Comparison of ENCODE assay signal across 8 cellular contexts in the genomic region with DNA sequence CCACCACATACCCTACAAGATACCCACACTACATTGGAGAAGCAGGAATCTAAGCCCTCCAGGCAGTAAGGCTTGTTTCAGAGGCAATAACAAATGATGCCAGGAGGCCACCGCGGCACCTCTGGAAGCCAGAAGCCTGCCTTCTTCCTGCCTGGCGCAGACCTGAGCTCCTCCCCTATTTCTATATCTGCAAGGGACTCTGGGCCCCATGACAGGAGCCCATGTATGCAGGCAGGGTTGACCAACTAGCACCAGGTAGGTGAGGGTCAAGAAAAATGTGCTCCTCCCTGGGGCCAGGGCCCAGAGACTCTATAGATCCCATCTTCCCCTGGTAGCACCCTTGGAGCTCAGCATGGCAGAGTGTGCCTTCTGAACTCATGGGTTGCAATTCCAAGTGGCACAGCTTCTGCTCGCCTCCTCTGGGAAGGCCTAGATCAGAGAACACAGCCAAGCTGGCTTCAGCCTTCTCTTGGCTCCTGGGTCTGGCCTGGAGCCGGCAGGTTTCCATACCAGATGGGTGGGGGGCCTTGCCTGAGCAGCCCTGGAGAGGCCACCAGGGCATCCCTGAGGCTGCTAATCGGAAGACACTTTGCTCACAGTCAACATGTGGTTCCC.
DNase-seq lines count a peak whose midpoint lies in the region; ATAC-seq, FAIRE-seq and TF ChIP-seq lines count a peak whose summit lies in the region.

No MANE protein-coding gene starts in this region.

- H3K9ac ChIP-seq in GM12878 (ENCODE audit: control insufficient read depth, insufficient read depth, low read length): no peak overlapping the region

- H3K4me1 ChIP-seq in GM12878 (ENCODE audit: control insufficient read depth, insufficient read depth, low read length): peaks cover 21% of the 10 kb centered on the region
- no peaks in the 10 kb centered on the region for H3K4me1 ChIP-seq in osteoblast (ENCODE audit: insufficient read depth, low read length)

- SMC1A ChIA-PET in GM12878 (lab: Charles Lee; ENCODE audit: uncharacterized antibody, unreplicated experiment): interaction anchor here (0.8 to 4.4 kb wide), 14 partner anchors 10 to 249 kb away, joined by 3 to 86 read pairs (median 4); no protein-coding TSS in a partner anchor

- H4K20me1 ChIP-seq in GM12878 (ENCODE audit: control insufficient read depth, insufficient read depth): no peaks in the 10 kb centered on the region
- H4K20me1 ChIP-seq in osteoblast (ENCODE audit: insufficient read depth, low read length): no peaks in the 10 kb centered on the region

- no peak for TF ChIP-seq POLR2A in GM12878 (IDR thresholded peaks at IDR 0.05; ENCODE audit: low read depth, low read length)

- TF ChIP-seq EP300 in GM12878 (IDR thresholded peaks at IDR 0.05; ENCODE audit: borderline replicate concordance in 1 of 2, control insufficient read depth in 1 of 2, low read depth in 2 of 2, low read length in 2 of 2): no peak

- H2AFZ ChIP-seq in GM12878 (ENCODE audit: control insufficient read depth, low read depth, low read length): no peak overlapping the region
- H2AFZ ChIP-seq in osteoblast (ENCODE audit: low read length): no peak overlapping the region

- CTCF ChIA-PET in GM12878 (lab: Yijun Ruan, JAX): interaction anchor here (0.6 to 6.9 kb wide), 33 partner anchors 9 to 1120 kb away, joined by 3 to 112 read pairs (median 4); partner anchors contain the start of gene COQ8A

- no peaks in the 10 kb centered on the region for H3K79me2 ChIP-seq in GM12878 (ENCODE audit: control insufficient read depth, insufficient read depth, low read length)
- H3K79me2 ChIP-seq in osteoblast (ENCODE audit: insufficient read depth, low read length): no peaks in the 10 kb centered on the region

- DNase-seq in GM12878 (ENCODE audit: low read depth, low spot score) (no peak), GM19238 (ENCODE audit: insufficient read length, low spot score) (no peak), osteoblast (ENCODE audit: insufficient read length, low spot score, missing footprints) (no peak), HUDEP-2 (lab: John Stamatoyannopoulos, UW; ENCODE audit: unreplicated experiment in 76 of 76) (no peak)

- WGBS in GM12878 (ENCODE audit: insufficient coverage, insufficient replicate concordance, low lambda C conversion rate, missing lambda C conversion rate): 18% methylated on average over 6 of the region's 6 CpGs

- TF ChIP-seq RAD21 in GM12878 (IDR thresholded peaks at IDR 0.05; ENCODE audit: insufficient read depth, low read depth, low read length): no peak

- POLR2A ChIA-PET in GM12878 (lab: Charles Lee): interaction anchor here (0.6 to 2.0 kb wide), 7 partner anchors 10 to 233 kb away, joined by 3 to 12 read pairs (median 3); partner anchors contain the start of gene ITPKB

- no TSS peak for BruUV-seq in GM12878 (replicated peaks; lab: Mats Ljungman, UMichigan)

- H3K27ac ChIP-seq in GM12878 (ENCODE audit: control insufficient read depth, insufficient read depth): no peak overlapping the region
- peak overlapping the region in 15 of 21 experiments; percentile 3 to 79 (median 44) for H3K27ac ChIP-seq in skin epidermis
- H3K27ac ChIP-seq in osteoblast (ENCODE audit: low read depth, low read length): no peak overlapping the region

- H3K9me3 ChIP-seq in GM12878 (replicated peaks; ENCODE audit: control insufficient read depth, insufficient read depth, low read length) (no peaks in the 10 kb centered on the region), osteoblast (ENCODE audit: low read depth, low read length) (no peaks in the 10 kb centered on the region)

- H3K4me2 ChIP-seq in GM12878 (ENCODE audit: control insufficient read depth, insufficient read depth): no peak overlapping the region
- H3K4me2 ChIP-seq in osteoblast (ENCODE audit: insufficient read depth, low read length): no peak overlapping the region

- H3K27me3 ChIP-seq in GM12878 (replicated peaks in 1 of 2; ENCODE audit: control insufficient read depth in 2 of 2, insufficient read depth in 2 of 2, low read length in 1 of 2) (no peaks in the 10 kb centered on the region), osteoblast (ENCODE audit: insufficient read depth, low read length) (peaks cover 10% of the 10 kb centered on the region)

- RAD21 ChIA-PET in GM12878 (lab: Charles Lee; ENCODE audit: unreplicated experiment): interaction anchor here (0.6 to 4.9 kb wide), 20 partner anchors 9 to 860 kb away, joined by 3 to 42 read pairs (median 3); partner anchors contain the start of gene ITPKB

- FAIRE-seq in GM12878 (lab: Jason Lieb, UNC): peak; percentile 38

- in situ Hi-C loops in GM12878 (cut with MboI): loop anchor here (5.0 kb wide), 1 partner anchor 194 kb away; no protein-coding TSS in a partner anchor

- TF ChIP-seq CTCF in GM12878 (IDR thresholded peaks at IDR 0.05 in 2 of 3, conservative IDR thresholded peaks at IDR 0.05 in 1 of 3; ENCODE audit: control insufficient read depth in 2 of 3, extremely low read depth in 1 of 3, insufficient read depth in 1 of 3, low read depth in 3 of 3, low read length in 3 of 3): no peak
- no peak for TF ChIP-seq CTCF in osteoblast (IDR thresholded peaks at IDR 0.05; ENCODE audit: extremely low read depth, low read depth, low read length)

- H3K4me3 ChIP-seq in GM12878 (no peak overlapping the region), skin epidermis (no peak overlapping the region), osteoblast (ENCODE audit: insufficient read depth, low read length) (no peak overlapping the region)

- intact Hi-C loops in GM12878 (cut with micrococcal nuclease; ENCODE audit: unreplicated experiment): loop anchor here (1.0 to 2.0 kb wide), 2 partner anchors 105 to 195 kb away; partner anchors contain the start of gene ITPKB

- peak; percentile 15 for ATAC-seq in GM18873 (IDR thresholded peaks at IDR 0.05; ENCODE audit: low FRiP score, unreplicated experiment)
- peak; percentile 15 for ATAC-seq in HG02852 (IDR thresholded peaks at IDR 0.05; ENCODE audit: unreplicated experiment)
- peak; percentile 46 for ATAC-seq in GM12878
- no peak for ATAC-seq in HG03439 (IDR thresholded peaks at IDR 0.05; ENCODE audit: unreplicated experiment)

- H3K36me3 ChIP-seq in GM12878 (ENCODE audit: control insufficient read depth in 2 of 2, insufficient read depth in 2 of 2, low read length in 1 of 2): peaks cover 9 to 17% of the 10 kb centered on the region in 2 experiments
- no peaks in the 10 kb centered on the region for H3K36me3 ChIP-seq in osteoblast (ENCODE audit: insufficient read depth, low read length)

TF ChIP-seq in GM12878, 131 proteins besides CTCF, POLR2A, EP300 and RAD21:
- TF ChIP-seq TARDBP (IDR thresholded peaks at IDR 0.05; ENCODE audit: borderline replicate concordance) (no peak), TCF7 (IDR thresholded peaks at IDR 0.05; ENCODE audit: borderline replicate concordance) (no peak), CBX3 (IDR thresholded peaks at IDR 0.05; ENCODE audit: borderline replicate concordance, low read depth) (no peak), STAT3 (IDR thresholded peaks at IDR 0.05; ENCODE audit: low read depth, low read length) (no peak), GABPA (IDR thresholded peaks at IDR 0.05; ENCODE audit: low read depth) (no peak), IKZF2 (IDR thresholded peaks at IDR 0.05) (no peak), SREBF1 (IDR thresholded peaks at IDR 0.05; ENCODE audit: low read length) (no peak), HDAC2 (IDR thresholded peaks at IDR 0.05) (no peak), CUX1 (IDR thresholded peaks at IDR 0.05; ENCODE audit: insufficient replicate concordance, low read depth, low read length) (no peak)
- TF ChIP-seq, protein P1, sequence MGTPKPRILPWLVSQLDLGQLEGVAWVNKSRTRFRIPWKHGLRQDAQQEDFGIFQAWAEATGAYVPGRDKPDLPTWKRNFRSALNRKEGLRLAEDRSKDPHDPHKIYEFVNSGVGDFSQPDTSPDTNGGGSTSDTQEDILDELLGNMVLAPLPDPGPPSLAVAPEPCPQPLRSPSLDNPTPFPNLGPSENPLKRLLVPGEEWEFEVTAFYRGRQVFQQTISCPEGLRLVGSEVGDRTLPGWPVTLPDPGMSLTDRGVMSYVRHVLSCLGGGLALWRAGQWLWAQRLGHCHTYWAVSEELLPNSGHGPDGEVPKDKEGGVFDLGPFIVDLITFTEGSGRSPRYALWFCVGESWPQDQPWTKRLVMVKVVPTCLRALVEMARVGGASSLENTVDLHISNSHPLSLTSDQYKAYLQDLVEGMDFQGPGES (IDR thresholded peaks at IDR 0.05): no peak

Comparison
In these comparisons a context has a peak if more than half of its experiments do, and no peak if none do; other contexts are left out.
1. H3K27ac ChIP-seq: peak in skin epidermis (15 of 21); none in GM12878 (single experiment) and osteoblast (single experiment).